In the genomic region with DNA sequence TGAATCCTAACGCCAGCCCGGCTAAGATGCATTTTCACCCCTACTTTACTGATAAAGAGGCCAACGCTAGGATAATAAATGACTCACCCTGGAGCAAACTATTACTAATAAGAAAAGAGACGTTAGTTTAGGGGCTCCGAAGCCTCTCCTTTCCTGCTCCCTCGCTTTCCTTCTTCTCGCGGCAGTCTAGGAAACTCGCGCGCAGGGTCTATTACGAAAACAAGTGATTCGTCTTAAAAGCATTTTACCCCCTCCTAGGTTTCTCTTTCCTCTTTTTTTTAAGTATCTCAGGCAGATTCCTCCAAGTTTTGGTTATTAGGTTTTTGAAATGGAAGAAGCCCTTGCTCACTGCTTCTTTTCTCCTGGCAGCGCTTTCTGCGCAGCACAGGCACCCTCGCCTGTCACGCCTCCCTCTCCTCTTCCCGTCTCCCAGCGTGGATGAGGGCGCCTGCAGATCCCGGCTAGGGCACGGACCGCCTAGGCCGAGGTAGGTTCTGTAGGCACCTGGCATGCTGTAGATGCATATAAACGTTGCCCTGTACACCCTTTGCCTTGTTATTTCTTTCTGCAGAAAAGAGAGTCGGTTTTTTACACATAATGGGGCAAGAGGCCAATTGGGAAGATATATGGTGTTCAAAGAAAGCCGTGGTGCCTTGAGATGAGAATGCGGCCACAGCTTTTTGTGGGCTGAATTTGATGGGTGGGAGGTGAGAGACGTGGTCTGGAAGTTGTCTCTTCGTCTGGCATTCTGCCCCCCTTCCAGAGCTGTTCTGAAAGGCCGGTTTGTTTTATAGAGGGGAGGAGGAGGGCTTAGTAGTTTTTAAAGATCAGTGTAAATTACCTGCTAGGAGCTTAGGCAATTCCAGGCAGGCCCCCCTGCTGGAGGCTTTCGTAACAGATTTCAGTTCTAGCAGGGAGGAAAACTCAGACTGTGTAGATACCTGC, we compare ENCODE assay signal across 8 cellular contexts. TPM values are rescaled to one million over a fixed set of nuclear protein-coding genes. Genes with fewer than 3 reads are reported as not detected.
DNase-seq lines count a peak whose midpoint lies in the region; ATAC-seq and TF ChIP-seq lines count a peak whose summit lies in the region.

No MANE protein-coding gene starts in this region.

- no peak for DNase-seq in CD4-positive, alpha-beta memory T cell
- DNase-seq in NCI-H146 treated with DMSO at 0.1 percent for 48 hours (lab: John Stamatoyannopoulos, UW; ENCODE audit: unreplicated experiment) (peak; percentile 17), Right ventricle myocardium inferior (ENCODE audit: missing footprints) (peak; percentile 70), osteocyte (ENCODE audit: extremely low spot score, unreplicated experiment) (no peak), posterior vena cava (ENCODE audit: low spot score) (no peak), KG1 (lab: John Stamatoyannopoulos, UW) (no peak)
- DNase-seq in activated naive CD4-positive, alpha-beta T cell treated with anti-CD3 and anti-CD28 coated beads, Interleukin-2, amount 50 U/mL, for 72 hours (ENCODE audit: low spot score in 2 of 2): no peak

- peak overlapping the region; percentile 28 for H3K27ac ChIP-seq in CD4-positive, alpha-beta memory T cell (ENCODE audit: low read depth, low read length)

- no peaks in the 10 kb centered on the region for H3K36me3 ChIP-seq in CD4-positive, alpha-beta memory T cell (ENCODE audit: insufficient read depth, low read length)

- H3K27me3 ChIP-seq in CD4-positive, alpha-beta memory T cell (ENCODE audit: insufficient read depth, low read length): no peaks in the 10 kb centered on the region

- peaks cover 3% of the 10 kb centered on the region in 2 donors for H3K36me3 Mint-ChIP-seq in CD4-positive, alpha-beta memory T cell
- peaks cover 0 to 5% of the 10 kb centered on the region in 2 donors for H3K36me3 Mint-ChIP-seq in activated naive CD4-positive, alpha-beta T cell treated with anti-CD3 and anti-CD28 coated beads, Interleukin-2, amount 50 U/mL, for 72 hours
- no peaks in the 10 kb centered on the region for H3K36me3 Mint-ChIP-seq in osteocyte (ENCODE audit: unreplicated experiment)

- CTCF ChIA-PET in CD4-positive, alpha-beta memory T cell (lab: Charles Lee; ENCODE audit: partially characterized antibody): interaction anchor here (0.8 to 2.3 kb wide), 6 partner anchors 10 to 244 kb away, joined by 3 to 9 read pairs (median 4); no protein-coding TSS in a partner anchor

- peaks cover 26% of the 10 kb centered on the region for H3K4me1 ChIP-seq in CD4-positive, alpha-beta memory T cell (ENCODE audit: insufficient read depth, low read length)

- peak overlapping the region; percentile 85 to 97 (median 94) for H3K4me3 Mint-ChIP-seq in CD4-positive, alpha-beta memory T cell
- peak overlapping the region; percentile 93 for H3K4me3 Mint-ChIP-seq in osteocyte (ENCODE audit: unreplicated experiment)

- H3K4me3 ChIP-seq in CD4-positive, alpha-beta memory T cell (ENCODE audit: low read length in 2 of 2): peak overlapping the region; percentile 73 to 92

- H3K27me3 Mint-ChIP-seq in CD4-positive, alpha-beta memory T cell: no peaks in the 10 kb centered on the region
- no peaks in the 10 kb centered on the region for H3K27me3 Mint-ChIP-seq in osteocyte (ENCODE audit: unreplicated experiment)

- intact Hi-C loops in CD4-positive, alpha-beta memory T cell (cut with micrococcal nuclease): loop anchor here (1.0 kb wide), 2 partner anchors 13 to 66 kb away; a partner anchor contains a TSS
- intact Hi-C loops in Right ventricle myocardium inferior (cut with DNase I) (loop anchor here (5.0 kb wide), 1 partner anchor 192 kb away; no protein-coding TSS in a partner anchor), posterior vena cava (cut with DNase I) (loop anchor here in 1 of 2 donors (10.0 kb wide), 1 partner anchor 245 kb away; no protein-coding TSS in a partner anchor)

- H3K9me3 Mint-ChIP-seq in CD4-positive, alpha-beta memory T cell: no peaks in the 10 kb centered on the region
- no peaks in the 10 kb centered on the region for H3K9me3 Mint-ChIP-seq in activated naive CD4-positive, alpha-beta T cell treated with anti-CD3 and anti-CD28 coated beads, Interleukin-2, amount 50 U/mL, for 72 hours
- no peaks in the 10 kb centered on the region for H3K9me3 Mint-ChIP-seq in osteocyte (ENCODE audit: unreplicated experiment)

- POLR2A ChIA-PET in CD4-positive, alpha-beta memory T cell (lab: Charles Lee; ENCODE audit: partially characterized antibody): interaction anchor here (1.5 to 2.5 kb wide), 3 partner anchors 66 to 196 kb away, joined by 4 to 14 read pairs (median 4); a partner anchor contains a TSS

- H3K27ac Mint-ChIP-seq in CD4-positive, alpha-beta memory T cell: peak overlapping the region; percentile 58 to 89 (median 77)
- peak overlapping the region; percentile 1 to 18 for H3K27ac Mint-ChIP-seq in activated naive CD4-positive, alpha-beta T cell treated with anti-CD3 and anti-CD28 coated beads, Interleukin-2, amount 50 U/mL, for 72 hours
- H3K27ac Mint-ChIP-seq in osteocyte (ENCODE audit: unreplicated experiment): peak overlapping the region; percentile 80

- peak; percentile 0 for ATAC-seq in GM18909 (IDR thresholded peaks at IDR 0.05; ENCODE audit: poor library complexity, unreplicated experiment)
- peak; percentile 1 to 3 for ATAC-seq in activated naive CD4-positive, alpha-beta T cell treated with anti-CD3 and anti-CD28 coated beads, Interleukin-2, amount 50 U/mL, for 72 hours
- peak; percentile 59 for ATAC-seq in Right ventricle myocardium inferior

- TF ChIP-seq CTCF in osteocyte (IDR thresholded peaks at IDR 0.05): peak; percentile 45

- no peaks in the 10 kb centered on the region for H3K9me3 ChIP-seq in CD4-positive, alpha-beta memory T cell (ENCODE audit: control insufficient read depth in 1 of 2, low read length in 2 of 2)

- H3K4me1 Mint-ChIP-seq in CD4-positive, alpha-beta memory T cell: peaks cover 18 to 27% (median 23%) of the 10 kb centered on the region in 4 donors
- peaks cover 24% of the 10 kb centered on the region for H3K4me1 Mint-ChIP-seq in osteocyte (ENCODE audit: unreplicated experiment)

RNA-seq across cellular contexts. Expression of a gene that starts 1.0 kb away (rescaled TPM):
- 1 to 10 TPM; 3.4 to 5.8 TPM for total RNA-seq in CD4-positive, alpha-beta memory T cell
- polyA plus RNA-seq in CD4-positive, alpha-beta memory T cell: 1 to 10 TPM; 9.2 to 9.3 TPM
- 1 to 10 TPM; 3.8 to 4.8 TPM for total RNA-seq in activated naive CD4-positive, alpha-beta T cell treated with anti-CD3 and anti-CD28 coated beads, Interleukin-2, amount 50 U/mL, for 72 hours
- total RNA-seq in Right ventricle myocardium inferior: 3.2 TPM
- 8.0 and 8.6 TPM in 2 replicates for total RNA-seq in osteocyte
- 10 to 100 TPM in 1 of 2 donors, 1 to 10 TPM in 1; 8.9 to 11.0 TPM for total RNA-seq in posterior vena cava

Comparison
In these comparisons a context has a peak if more than half of its experiments do, and no peak if none do; other contexts are left out.
1. DNase-seq: peak in NCI-H146 treated with DMSO at 0.1 percent for 48 hours (single experiment) and Right ventricle myocardium inferior (single experiment); none in CD4-positive, alpha-beta memory T cell (0 of 5), activated naive CD4-positive, alpha-beta T cell treated with anti-CD3 and anti-CD28 coated beads, Interleukin-2, amount 50 U/mL, for 72 hours (0 of 2), osteocyte (single experiment), posterior vena cava (single experiment) and KG1 (single experiment).
2. H3K27ac Mint-ChIP-seq: peak in every context shown above with its lines; median percentile 80 in osteocyte; 77 in CD4-positive, alpha-beta memory T cell; 10 in activated naive CD4-positive, alpha-beta T cell treated with anti-CD3 and anti-CD28 coated beads, Interleukin-2, amount 50 U/mL, for 72 hours.
3. ATAC-seq: peak in every context shown above with its lines; median percentile 59 in Right ventricle myocardium inferior; 2 in activated naive CD4-positive, alpha-beta T cell treated with anti-CD3 and anti-CD28 coated beads, Interleukin-2, amount 50 U/mL, for 72 hours; 0 in GM18909.